In genomic region chr9:129617167-129617566, GRCh38 we compare ENCODE assay signal across 9 cellular contexts. TPM values are rescaled to one million over a fixed set of nuclear protein-coding genes. Genes with fewer than 3 reads are reported as not detected.
DNase-seq lines count a peak whose midpoint lies in the region; ATAC-seq and TF ChIP-seq lines count a peak whose summit lies in the region.
"Had no signal": no experiment of that assay in that cellular context is flagged by ENCODE, and none has a peak within 500 bp of the region (broad histone marks: within the 10 kb centered on the region; RNA-seq: fewer than 3 reads in every experiment).

No MANE protein-coding gene starts in this region.

- CTCF ChIA-PET in BJ (lab: Yijun Ruan, JAX), result interaction anchor here (0.8 to 4.5 kb wide), 8 partner anchors 9 to 486 kb away, joined by 3 to 35 read pairs (median 3); no protein-coding TSS in a partner anchor

- no peaks in the 10 kb centered on the region for H3K9me3 ChIP-seq in GM23248 (ENCODE audit: low read depth)
- H3K9me3 ChIP-seq: neutrophil had no signal

- WGBS in GM23248 (ENCODE audit: low coverage in 1 of 2, low lambda C conversion rate in 2 of 2, missing lambda C conversion rate in 2 of 2), 2 experiments, result 0 to 10% methylated on average over 1 of the region's 1 CpG

- H3F3A ChIP-seq in GM23248 (ENCODE audit: insufficient read depth), result peaks cover 27% of the 10 kb centered on the region

- POLR2A ChIA-PET in BJ (lab: Charles Lee), result no interaction called here

- ATAC-seq in HG03565 (IDR thresholded peaks at IDR 0.05; ENCODE audit: unreplicated experiment) (no peak), HG03442 (IDR thresholded peaks at IDR 0.05; ENCODE audit: unreplicated experiment) (no peak)

- no peak overlapping the region for H3K4me2 ChIP-seq in GM23248 (ENCODE audit: unreplicated experiment)

- peak overlapping the region; percentile 25 for H3K27ac ChIP-seq in GM23248
- H3K27ac ChIP-seq: neutrophil had no signal

- H2AFZ ChIP-seq in GM23248, result no peak overlapping the region

- DNase-seq in BJ (ENCODE audit: low read depth) (no peak), GM23248 (peak; percentile 88), SW480 (ENCODE audit: low spot score) (peak; percentile 57), islet precursor cell (peak; percentile 98), pons (ENCODE audit: low spot score) (no peak), activated T-cell treated with anti-CD3 and anti-CD28 coated beads for 4 hours (no peak)

- H3K27me3 ChIP-seq in BJ (ENCODE audit: control insufficient read depth, insufficient read depth, low read length), result no peaks in the 10 kb centered on the region
- no peaks in the 10 kb centered on the region for H3K27me3 ChIP-seq in GM23248 (replicated peaks; ENCODE audit: insufficient read depth)

- in situ Hi-C loops in GM23248 (cut with MboI), result loop anchor here (5.0 kb wide), 1 partner anchor 485 kb away; no protein-coding TSS in a partner anchor

- H3K4me3 ChIP-seq in BJ (ENCODE audit: low read depth, low read length) (no peak overlapping the region), GM23248 (no peak overlapping the region)

- no peaks in the 10 kb centered on the region for H3K79me2 ChIP-seq in GM23248 (ENCODE audit: insufficient read depth)

- no peaks in the 10 kb centered on the region for H3K9me2 ChIP-seq in GM23248 (ENCODE audit: insufficient read depth)

- TF ChIP-seq CTCF in BJ (IDR thresholded peaks at IDR 0.05; ENCODE audit: insufficient read depth, low read depth, low read length), result peak; percentile 79

- H3K36me3 ChIP-seq in BJ (ENCODE audit: control insufficient read depth, insufficient read depth, low read length), result no peaks in the 10 kb centered on the region
- no peaks in the 10 kb centered on the region for H3K36me3 ChIP-seq in GM23248 (ENCODE audit: low read depth)
- H3K36me3 ChIP-seq: neutrophil had no signal

- H3K4me1 ChIP-seq in GM23248 (ENCODE audit: insufficient read depth), result peaks cover 20% of the 10 kb centered on the region

- no peaks in the 10 kb centered on the region for H4K20me1 ChIP-seq in GM23248 (ENCODE audit: insufficient read depth)

- H3K9ac ChIP-seq in GM23248, result no peak overlapping the region

RNA-seq across cellular contexts. Expression of gene C9orf50, which starts 3.7 kb away (rescaled TPM):
- polyA plus RNA-seq in BJ (2011; rRNA removed) (0.20 and 0.21 TPM in 2 replicates), GM23248 (2016; fragmentation: Nextera tagmentation; extraction: Ambion mirVana) (0.23 and 0.56 TPM in 2 replicates)
- 0.09 TPM in 1 of 2 replicates, not detected in the other for polyA minus RNA-seq in BJ (2011; rRNA and poly(A)+ RNA removed)
- total RNA-seq in GM23248 (2014; rRNA removed; shearing (Covaris generic)), result 0.32 TPM in 1 of 2 replicates, not detected in the other

RNA-seq across cellular contexts. Expression of gene NTMT1, which starts 8.8 kb away (rescaled TPM):
- 77.1 and 96.3 TPM in 2 replicates for polyA plus RNA-seq in BJ (2011; rRNA removed)
- polyA minus RNA-seq in BJ (2011; rRNA and poly(A)+ RNA removed), result 24.0 and 39.5 TPM in 2 replicates
- 32.6 and 44.5 TPM in 2 replicates for total RNA-seq in GM23248 (2014; rRNA removed; shearing (Covaris generic))
- 115 TPM in 2 replicates for polyA plus RNA-seq in GM23248 (2016; fragmentation: Nextera tagmentation; extraction: Ambion mirVana)

RNA-seq across cellular contexts. Expression of gene ASB6, which starts 24.8 kb away (rescaled TPM):
- polyA plus RNA-seq in BJ (2011; rRNA removed), result 13.1 and 23.2 TPM in 2 replicates
- 6.7 and 10.5 TPM in 2 replicates for polyA minus RNA-seq in BJ (2011; rRNA and poly(A)+ RNA removed)
- 22.9 and 24.9 TPM in 2 replicates for total RNA-seq in GM23248 (2014; rRNA removed; shearing (Covaris generic))
- polyA plus RNA-seq in GM23248 (2016; fragmentation: Nextera tagmentation; extraction: Ambion mirVana), result 24.1 and 24.4 TPM in 2 replicates

RNA-seq across cellular contexts. Expression of gene PRRX2, which starts 48.3 kb away (rescaled TPM):
- polyA plus RNA-seq in BJ (2011; rRNA removed), result 20.4 and 37.4 TPM in 2 replicates
- polyA minus RNA-seq in BJ (2011; rRNA and poly(A)+ RNA removed), result 8.9 and 9.5 TPM in 2 replicates
- 145 and 169 TPM in 2 replicates for total RNA-seq in GM23248 (2014; rRNA removed; shearing (Covaris generic))
- polyA plus RNA-seq in GM23248 (2016; fragmentation: Nextera tagmentation; extraction: Ambion mirVana), result 137 and 141 TPM in 2 replicates

Comparison
In these comparisons a context has a peak if more than half of its experiments do, and no peak if none do; other contexts are left out.
1. DNase-seq: peak in GM23248 (single experiment), SW480 (single experiment) and islet precursor cell (single experiment); none in BJ (single experiment), pons (single experiment) and activated T-cell treated with anti-CD3 and anti-CD28 coated beads for 4 hours (single experiment).